8 cellular contexts compared by ENCODE assay signal in genomic region chr10:46556515-46557318, GRCh38.
DNase-seq lines count a peak whose midpoint lies in the region; ATAC-seq and TF ChIP-seq lines count a peak whose summit lies in the region.

Gene GPRIN2, minus strand, starts transcription at chr10:46556658. Its CDS starts 5,922 bp downstream, at chr10:46550736.

- H3K36me3 Mint-ChIP-seq in stimulated activated naive CD8-positive, alpha-beta T cell treated with anti-CD3 and anti-CD28 coated beads, Interleukin-15, Interleukin-2, amounts not matched to agents 100 ng/mL and 50 ng/mL, for 24 hours (ENCODE audit: low read depth), result no peaks in the 10 kb centered on the region

- no peak for TF ChIP-seq CTCF in astrocyte of the spinal cord (IDR thresholded peaks at IDR 0.05; ENCODE audit: low read depth, low read length)

- no peaks in the 10 kb centered on the region for H3K9me3 Mint-ChIP-seq in stimulated activated naive CD8-positive, alpha-beta T cell treated with anti-CD3 and anti-CD28 coated beads, Interleukin-15, Interleukin-2, amounts not matched to agents 100 ng/mL and 50 ng/mL, for 24 hours

- in situ Hi-C loops in astrocyte of the spinal cord (cut with HindIII; ENCODE audit: low sequenced_read_pairs), result no loop called here

- peak within 1 kb of the TSS; percentile 17 for H3K4me3 ChIP-seq in astrocyte of the spinal cord (ENCODE audit: low read depth, low read length)

- peak within 1 kb of the TSS; percentile 60 for H3K4me3 Mint-ChIP-seq in stimulated activated naive CD8-positive, alpha-beta T cell treated with anti-CD3 and anti-CD28 coated beads, Interleukin-15, Interleukin-2, amounts not matched to agents 100 ng/mL and 50 ng/mL, for 24 hours

- DNase-seq in DMS 273 (lab: John Stamatoyannopoulos, UW; ENCODE audit: unreplicated experiment) (peak; percentile 52), DMS 273 treated with DMSO at 0.1 percent for 48 hours (lab: John Stamatoyannopoulos, UW) (no peak), astrocyte of the spinal cord (ENCODE audit: low read depth, low spot score) (no peak), kidney glomerular epithelial cell (lab: John Stamatoyannopoulos, UW) (peak; percentile 35), NCI-H1092 treated with DMSO at 0.1 percent for 48 hours (lab: John Stamatoyannopoulos, UW) (no peak)

- no peak within 1 kb of the TSS for H3K27ac Mint-ChIP-seq in stimulated activated naive CD8-positive, alpha-beta T cell treated with anti-CD3 and anti-CD28 coated beads, Interleukin-15, Interleukin-2, amounts not matched to agents 100 ng/mL and 50 ng/mL, for 24 hours

- peaks cover 3% of the 10 kb centered on the region for H3K4me1 Mint-ChIP-seq in stimulated activated naive CD8-positive, alpha-beta T cell treated with anti-CD3 and anti-CD28 coated beads, Interleukin-15, Interleukin-2, amounts not matched to agents 100 ng/mL and 50 ng/mL, for 24 hours (ENCODE audit: low read depth)

- no peak for ATAC-seq in HG02798 (IDR thresholded peaks at IDR 0.05; ENCODE audit: poor library complexity, unreplicated experiment)
- ATAC-seq in HG03175 (IDR thresholded peaks at IDR 0.05; ENCODE audit: unreplicated experiment), result no peak

- H3K27me3 Mint-ChIP-seq in stimulated activated naive CD8-positive, alpha-beta T cell treated with anti-CD3 and anti-CD28 coated beads, Interleukin-15, Interleukin-2, amounts not matched to agents 100 ng/mL and 50 ng/mL, for 24 hours, result peaks cover 7% of the 10 kb centered on the region

Comparison
In these comparisons a context has a peak if more than half of its experiments do, and no peak if none do; other contexts are left out.
1. DNase-seq: peak in DMS 273 (single experiment) and kidney glomerular epithelial cell (single experiment); none in DMS 273 treated with DMSO at 0.1 percent for 48 hours (single experiment), astrocyte of the spinal cord (single experiment) and NCI-H1092 treated with DMSO at 0.1 percent for 48 hours (single experiment).